29 cellular contexts compared by ENCODE assay signal in genomic region chr1:57620589-57620988, GRCh38.
DNase-seq lines count a peak whose midpoint lies in the region; ATAC-seq, FAIRE-seq and TF ChIP-seq lines count a peak whose summit lies in the region.
"Had no signal": no experiment of that assay in that cellular context is flagged by ENCODE, and none has a peak within 500 bp of the region (broad histone marks: within the 10 kb centered on the region; RNA-seq: fewer than 3 reads in every experiment).

No MANE protein-coding gene starts in this region.

- H3K9me2 ChIP-seq in GM23338 (ENCODE audit: insufficient read depth) = no peaks in the 10 kb centered on the region; the same call in none of the 2 replicates

- no peak overlapping the region for H3K27ac ChIP-seq in GM23338 (ENCODE audit: low read depth)
- no peak overlapping the region for H3K27ac ChIP-seq in neuronal stem cell (replicated peaks; ENCODE audit: low read length)
- H3K27ac ChIP-seq in kidney (ENCODE audit: low read depth in 2 of 2, low read length in 2 of 2) = no peak overlapping the region
- H3K27ac ChIP-seq: ascending aorta, gastroesophageal sphincter, GM23248, lower lobe of right lung, tibial artery had no signal

- no peak overlapping the region for H3K14ac ChIP-seq in neuronal stem cell (ENCODE audit: low read length)

- peak overlapping the region; percentile 15 for H3K9ac ChIP-seq in neuronal stem cell (ENCODE audit: low read depth, low read length, poor library complexity)
- no peak overlapping the region for H3K9ac ChIP-seq in kidney (ENCODE audit: low read length in 2 of 2)
- H3K9ac ChIP-seq: GM23248 had no signal

- H3K9me3 Mint-ChIP-seq in GM23338 = no peaks in the 10 kb centered on the region
- H3K9me3 Mint-ChIP-seq: activated T-helper 2 cell treated with anti-CD3 and anti-CD28 coated beads, Interferon-gamma antibody, Interleukin-2, Interleukin-4, amounts not matched to agents 10 μg/mL and 5 μg/mL and 100 μg/mL, durations not matched to agents 14 hours and 24 hours and 36 hours; CD4-positive, alpha-beta T cell; neural crest cell; stimulated activated naive CD8-positive, alpha-beta T cell treated with anti-CD3 and anti-CD28 coated beads, Interleukin-15, amount 100 ng/mL, for 72 hours had no signal

- peaks cover 17% of the 10 kb centered on the region for H3K4me1 ChIP-seq in GM23338 (ENCODE audit: insufficient read depth)
- peaks cover 3 to 6% of the 10 kb centered on the region in 2 donors for H3K4me1 ChIP-seq in neuronal stem cell (ENCODE audit: control insufficient read depth in 2 of 2, insufficient read depth in 1 of 2, low read depth in 1 of 2, low read length in 2 of 2)
- no peaks in the 10 kb centered on the region for H3K4me1 ChIP-seq in kidney (ENCODE audit: control insufficient read depth in 1 of 2, insufficient read depth in 1 of 2, low read depth in 1 of 2, low read length in 2 of 2)
- H3K4me1 ChIP-seq: ascending aorta, gastroesophageal sphincter, lower lobe of right lung, tibial artery had no signal

- H2BK12ac ChIP-seq in neuronal stem cell (ENCODE audit: low read length) = no peak overlapping the region

- H4K20me1 ChIP-seq in GM23338 (replicated peaks; ENCODE audit: insufficient read depth) = no peaks in the 10 kb centered on the region

- no peak for FAIRE-seq in kidney (lab: Jason Lieb, UNC)
- FAIRE-seq: endometrium, GM18507, islet of Langerhans had no signal

- H3K36me3 Mint-ChIP-seq in GM23338 (ENCODE audit: low read depth) = no peaks in the 10 kb centered on the region
- H3K36me3 Mint-ChIP-seq: activated naive CD8-positive, alpha-beta T cell had no signal

- H2AFZ ChIP-seq in GM23338 (no peak overlapping the region), neuronal stem cell (ENCODE audit: low read length) (no peak overlapping the region)
- H2AFZ ChIP-seq: GM23248 had no signal

- no peak overlapping the region for H3K4me2 ChIP-seq in GM23338
- no peak overlapping the region for H3K4me2 ChIP-seq in neuronal stem cell (ENCODE audit: insufficient read depth, low read length, poor library complexity, severe bottlenecking)

- H3K4me3 ChIP-seq in GM23338 (no peak overlapping the region), neuronal stem cell (ENCODE audit: low read length in 2 of 2) (no peak overlapping the region), kidney (ENCODE audit: low read length in 2 of 2) (no peak overlapping the region)
- H3K4me3 ChIP-seq: ascending aorta, gastroesophageal sphincter, GM23248, lower lobe of right lung, tibial artery had no signal

- no peak overlapping the region for H3K27ac Mint-ChIP-seq in GM23338
- H3K27ac Mint-ChIP-seq: activated naive CD8-positive, alpha-beta T cell; activated T-helper 2 cell treated with anti-CD3 and anti-CD28 coated beads, Interferon-gamma antibody, Interleukin-2, Interleukin-4, amounts not matched to agents 10 μg/mL and 5 μg/mL and 100 μg/mL, durations not matched to agents 14 hours and 24 hours and 36 hours; CD4-positive, alpha-beta T cell; stimulated activated naive CD8-positive, alpha-beta T cell treated with anti-CD3 and anti-CD28 coated beads, Interleukin-15, amount 100 ng/mL, for 72 hours had no signal

- no peaks in the 10 kb centered on the region for H3K36me3 ChIP-seq in GM23338 (ENCODE audit: insufficient read depth)
- H3K36me3 ChIP-seq in neuronal stem cell (replicated peaks in 1 of 2; ENCODE audit: control insufficient read depth in 2 of 2, insufficient read depth in 2 of 2, low read length in 2 of 2) = no peaks in the 10 kb centered on the region
- no peaks in the 10 kb centered on the region for H3K36me3 ChIP-seq in kidney (ENCODE audit: control insufficient read depth in 1 of 2, insufficient read depth in 2 of 2, low read length in 2 of 2)
- H3K36me3 ChIP-seq: ascending aorta, gastroesophageal sphincter, lower lobe of right lung, tibial artery had no signal

- ATAC-seq in GM23338 (peak; percentile 61), SK-N-SH treated with all-trans-retinoic acid at 6 μM for 48 hours (peak; percentile 37; the same call in 1 of the 3 replicates), GM21619 (IDR thresholded peaks at IDR 0.05; ENCODE audit: unreplicated experiment) (no peak)
- ATAC-seq: gastroesophageal sphincter; lower lobe of right lung; stimulated activated naive CD8-positive, alpha-beta T cell treated with anti-CD3 and anti-CD28 coated beads, Interleukin-15, amount 100 ng/mL, for 72 hours had no signal

- no peak overlapping the region for H3K18ac ChIP-seq in neuronal stem cell (ENCODE audit: low read length)

- H2BK5ac ChIP-seq in neuronal stem cell (ENCODE audit: low read length) = no peak overlapping the region

- H3K27me3 Mint-ChIP-seq in GM23338 (ENCODE audit: insufficient read depth, low read depth, poor library complexity) = peaks cover 5% of the 10 kb centered on the region

- intact Hi-C loops in kidney (cut with DNase I) = no loop called here

- peaks cover 25% of the 10 kb centered on the region for H3K4me1 Mint-ChIP-seq in GM23338

- no peak overlapping the region for H3K4me3 Mint-ChIP-seq in GM23338
- H3K4me3 Mint-ChIP-seq: activated naive CD8-positive, alpha-beta T cell; CD4-positive, alpha-beta T cell; neural crest cell; stimulated activated naive CD8-positive, alpha-beta T cell treated with anti-CD3 and anti-CD28 coated beads, Interleukin-15, amount 100 ng/mL, for 72 hours had no signal

- no peaks in the 10 kb centered on the region for H3K79me1 ChIP-seq in neuronal stem cell (ENCODE audit: low read depth, low read length)

- no peaks in the 10 kb centered on the region for H3K79me2 ChIP-seq in GM23338 (replicated peaks; ENCODE audit: insufficient read depth)

- TF ChIP-seq CTCF in GM23338 (conservative IDR thresholded peaks at IDR 0.05; ENCODE audit: low read depth in 2 of 2) (no peak), kidney (IDR thresholded peaks at IDR 0.05; ENCODE audit: borderline replicate concordance, extremely low read depth, insufficient read depth) (no peak)

- H2BK15ac ChIP-seq in neuronal stem cell (ENCODE audit: low read length) = no peak overlapping the region

- H3K23ac ChIP-seq in neuronal stem cell (ENCODE audit: low read depth, low read length, poor library complexity) = no peak overlapping the region

- no peak overlapping the region for H3K4ac ChIP-seq in neuronal stem cell (ENCODE audit: low read length)

- H3K9me3 ChIP-seq in neuronal stem cell (replicated peaks in 1 of 2; ENCODE audit: control insufficient read depth in 2 of 2, insufficient read depth in 1 of 2, low read depth in 1 of 2, low read length in 2 of 2) = no peaks in the 10 kb centered on the region
- no peaks in the 10 kb centered on the region for H3K9me3 ChIP-seq in kidney (ENCODE audit: control insufficient read depth in 1 of 2, low read length in 2 of 2)
- H3K9me3 ChIP-seq: ascending aorta, gastroesophageal sphincter, lower lobe of right lung, tibial artery had no signal

- H4K8ac ChIP-seq in neuronal stem cell (ENCODE audit: low read depth, low read length) = no peak overlapping the region

- H2BK120ac ChIP-seq in neuronal stem cell (ENCODE audit: low read depth, low read length) = no peak overlapping the region

- WGBS in neuronal stem cell (ENCODE audit: extremely low coverage in 2 of 2, insufficient read length in 2 of 2, insufficient replicate concordance in 1 of 2), 2 donors = no CpG with 5 or more reads among the region's 4 CpGs

- no peaks in the 10 kb centered on the region for H3F3A ChIP-seq in GM23338 (replicated peaks; ENCODE audit: low read depth)

- H3K27me3 ChIP-seq in GM23338 (ENCODE audit: insufficient read depth) (no peaks in the 10 kb centered on the region), neuronal stem cell (ENCODE audit: control insufficient read depth in 3 of 3, insufficient read depth in 3 of 3, low read depth in 1 of 3, low read length in 3 of 3) (no peaks in the 10 kb centered on the region)
- H3K27me3 ChIP-seq: ascending aorta, gastroesophageal sphincter, tibial artery had no signal

- DNase-seq in GM23338 (ENCODE audit: low spot score) = no peak
- DNase-seq in NCI-H2227 treated with DMSO at 0.1 percent for 48 hours (lab: John Stamatoyannopoulos, UW) = peak; percentile 43
- no peak for DNase-seq in neuronal stem cell (ENCODE audit: low spot score)
- no peak for DNase-seq in NOMO-1 treated with dmso at 0.1 percent for 144 hours (lab: John Stamatoyannopoulos, UW; ENCODE audit: unreplicated experiment)
- DNase-seq in kidney = no peak
- DNase-seq: activated CD4-positive, alpha-beta T cell treated with anti-CD3 and anti-CD28 coated beads, Interleukin-2, amount 50 U/mL, for 48 hours; activated CD4-positive, CD25-positive, alpha-beta regulatory T cell; activated CD8-positive, alpha-beta memory T cell treated with anti-CD3 and anti-CD28 coated beads, Interleukin-2, amount 50 U/mL, for 4 hours; CD4-positive, alpha-beta T cell; cortex of kidney; GF-D8; GM23248; KBM-7; lower lobe of right lung; MM.1S; NCI-H146; stimulated activated naive CD8-positive, alpha-beta T cell treated with anti-CD3 and anti-CD28 coated beads, Interleukin-15, amount 100 ng/mL, for 72 hours; T-helper 9 cell; tibial artery had no signal

- no peak overlapping the region for H4K91ac ChIP-seq in neuronal stem cell (ENCODE audit: low read depth, low read length, poor library complexity)

- no peak overlapping the region for H2AK5ac ChIP-seq in neuronal stem cell (ENCODE audit: low read depth, low read length)

TF ChIP-seq in GM23338, 12 proteins besides CTCF, POLR2A, EP300 and RAD21 (continues in another document):
- TF ChIP-seq ZNF331 (CRISPR knock-in tag; IDR thresholded peaks at IDR 0.05; ENCODE audit: low read depth) (no peak), EZH2phosphoT487 (IDR thresholded peaks at IDR 0.05; ENCODE audit: unreplicated experiment) (no peak)
- TF ChIP-seq, protein P1, sequence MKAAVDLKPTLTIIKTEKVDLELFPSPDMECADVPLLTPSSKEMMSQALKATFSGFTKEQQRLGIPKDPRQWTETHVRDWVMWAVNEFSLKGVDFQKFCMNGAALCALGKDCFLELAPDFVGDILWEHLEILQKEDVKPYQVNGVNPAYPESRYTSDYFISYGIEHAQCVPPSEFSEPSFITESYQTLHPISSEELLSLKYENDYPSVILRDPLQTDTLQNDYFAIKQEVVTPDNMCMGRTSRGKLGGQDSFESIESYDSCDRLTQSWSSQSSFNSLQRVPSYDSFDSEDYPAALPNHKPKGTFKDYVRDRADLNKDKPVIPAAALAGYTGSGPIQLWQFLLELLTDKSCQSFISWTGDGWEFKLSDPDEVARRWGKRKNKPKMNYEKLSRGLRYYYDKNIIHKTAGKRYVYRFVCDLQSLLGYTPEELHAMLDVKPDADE (IDR thresholded peaks at IDR 0.05) = no peak

TF ChIP-seq in SK-N-SH treated with all-trans-retinoic acid at 6 μM for 48 hours, 23 proteins besides CTCF, POLR2A, EP300 and RAD21 (continues in another document):
- TF ChIP-seq TCF4 (CRISPR knock-in tag; IDR thresholded peaks at IDR 0.05; ENCODE audit: borderline replicate concordance) = no peak
